In the genomic region with DNA sequence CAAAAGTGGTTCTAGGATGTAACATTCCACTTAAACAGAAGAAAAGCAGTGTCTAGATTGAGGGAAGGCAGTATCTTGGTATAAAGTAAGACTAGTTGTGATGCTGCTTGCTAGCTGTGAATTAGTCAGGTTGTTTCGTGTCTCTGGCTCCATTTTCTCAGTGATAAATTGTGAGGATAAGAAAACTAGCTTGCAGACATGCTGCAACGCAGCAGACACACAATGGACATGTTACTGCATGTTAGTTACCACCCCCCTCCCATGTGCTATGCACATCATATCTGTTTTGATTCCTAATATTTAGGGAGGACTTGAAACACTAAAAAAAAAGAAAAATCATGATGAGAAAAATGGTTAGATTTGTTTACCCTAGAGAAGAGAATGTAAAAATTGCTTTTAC, we compare ENCODE assay signal across 18 cellular contexts.
"Had no signal": no experiment of that assay in that cellular context is flagged by ENCODE, and none has a peak within 500 bp of the region (broad histone marks: within the 10 kb centered on the region; RNA-seq: fewer than 3 reads in every experiment).

No MANE protein-coding gene starts in this region.

- H3K9ac ChIP-seq: neural progenitor cell had no signal

- H2AFZ ChIP-seq: neural progenitor cell had no signal

- H3K4me2 ChIP-seq: neural progenitor cell had no signal

- H3K27ac Mint-ChIP-seq: activated T-helper 1 cell treated with anti-CD3 and anti-CD28 coated beads, Interleukin-12 subunit alpha, Interleukin-12 subunit beta, Interleukin-2, Interleukin-4 antibody, amounts not matched to agents 30 ng/mL and 10 ng/mL and 1 ng/mL, durations not matched to agents 14 hours and 24 hours and 36 hours; neural progenitor cell; T-helper 1 cell treated with Interleukin-12 subunit alpha and Interleukin-12 subunit beta and Interleukin-4 antibody, amounts not matched to agents 30 μg/mL and 1 μg/mL, for 36 hours had no signal

- FAIRE-seq: endometrium, TTC549 had no signal

- H3K36me3 ChIP-seq: adrenal gland, colonic mucosa, esophagus muscularis mucosa, neural progenitor cell, right lobe of liver, thoracic aorta had no signal

- H3K36me3 Mint-ChIP-seq: neural progenitor cell, WTC11 had no signal

- H3K9me3 Mint-ChIP-seq: activated CD8-positive, alpha-beta T cell treated with anti-CD3 and anti-CD28 coated beads for 36 hours; activated T-helper 1 cell treated with anti-CD3 and anti-CD28 coated beads, Interleukin-12 subunit alpha, Interleukin-12 subunit beta, Interleukin-2, Interleukin-4 antibody, amounts not matched to agents 30 ng/mL and 10 ng/mL and 1 ng/mL, durations not matched to agents 14 hours and 24 hours and 36 hours; neural progenitor cell; stimulated activated naive CD8-positive, alpha-beta T cell treated with anti-CD3 and anti-CD28 coated beads, Interleukin-15, amount 100 ng/mL, for 72 hours; T-helper 1 cell treated with Interleukin-12 subunit alpha and Interleukin-12 subunit beta and Interleukin-4 antibody, amounts not matched to agents 30 μg/mL and 1 μg/mL, for 36 hours; WTC11 had no signal

- H3K4me3 Mint-ChIP-seq: activated T-helper 1 cell treated with anti-CD3 and anti-CD28 coated beads, Interleukin-12 subunit alpha, Interleukin-12 subunit beta, Interleukin-2, Interleukin-4 antibody, amounts not matched to agents 30 ng/mL and 10 ng/mL and 1 ng/mL, durations not matched to agents 14 hours and 24 hours and 36 hours; stimulated activated naive CD8-positive, alpha-beta T cell treated with anti-CD3 and anti-CD28 coated beads, Interleukin-15, amount 100 ng/mL, for 72 hours; T-helper 1 cell treated with Interleukin-12 subunit alpha and Interleukin-12 subunit beta and Interleukin-4 antibody, amounts not matched to agents 30 μg/mL and 1 μg/mL, for 36 hours had no signal

- H3K27me3 Mint-ChIP-seq: activated CD8-positive, alpha-beta T cell treated with anti-CD3 and anti-CD28 coated beads for 36 hours; stimulated activated naive CD8-positive, alpha-beta T cell treated with anti-CD3 and anti-CD28 coated beads, Interleukin-15, amount 100 ng/mL, for 72 hours had no signal

- H3K27me3 ChIP-seq: adrenal gland, colonic mucosa, esophagus muscularis mucosa, neural progenitor cell, right lobe of liver had no signal

- ATAC-seq: activated CD8-positive, alpha-beta T cell treated with anti-CD3 and anti-CD28 coated beads for 36 hours; left ventricle myocardium superior; psoas muscle; right lobe of liver; stimulated activated naive CD8-positive, alpha-beta T cell treated with anti-CD3 and anti-CD28 coated beads, Interleukin-15, amount 100 ng/mL, for 72 hours; WTC11 had no signal

- H3K4me3 ChIP-seq: adrenal gland, colonic mucosa, esophagus muscularis mucosa, neural progenitor cell, right lobe of liver, thoracic aorta had no signal

- DNase-seq: activated CD4-positive, alpha-beta T cell treated with anti-CD3 and anti-CD28 coated beads for 48 hours; activated CD8-positive, alpha-beta T cell treated with anti-CD3 and anti-CD28 coated beads for 36 hours; activated naive CD4-positive, alpha-beta T cell treated with Interleukin-2 at 50 U/mL for 16 hours; adrenal gland; central memory CD4-positive, alpha-beta T cell; colonic mucosa; left ventricle myocardium superior; psoas muscle; right lobe of liver; stimulated activated naive CD8-positive, alpha-beta T cell treated with anti-CD3 and anti-CD28 coated beads, Interleukin-15, amount 100 ng/mL, for 72 hours had no signal

- H3K9me3 ChIP-seq: adrenal gland, colonic mucosa, esophagus muscularis mucosa, psoas muscle, right lobe of liver, thoracic aorta had no signal
